In genomic region chr4:66017671-66018070, GRCh38 we compare ENCODE assay signal across 19 cellular contexts.
"Had no signal": no experiment of that assay in that cellular context is flagged by ENCODE, and none has a peak within 500 bp of the region (broad histone marks: within the 10 kb centered on the region; RNA-seq: fewer than 3 reads in every experiment).

No MANE protein-coding gene starts in this region.

- DNase-seq: activated B cell treated with CpG ODN at 0.5 μM for 24 hours; activated CD4-positive, alpha-beta memory T cell treated with anti-CD3 and anti-CD28 coated beads, Interleukin-2, amount 10 ng/mL, durations not matched to agents 7 days and 5 days; activated CD4-positive, alpha-beta T cell treated with anti-CD3 and anti-CD28 coated beads, Interleukin-2, amount 10 ng/mL, durations not matched to agents 7 days and 5 days; activated gamma-delta T cell; activated naive CD4-positive, alpha-beta T cell treated with anti-CD3 and anti-CD28 coated beads for 36 hours; activated T-cell treated with anti-CD3 and anti-CD28 coated beads for 4 hours; activated T-cell treated with anti-CD3 and anti-CD28 coated beads, Interleukin-2, amount 50 U/mL, for 48 hours; anterior cingulate cortex; MG63; MV-4-11; NCI-H1092 treated with DMSO at 0.1 percent for 48 hours; NCI-H1417 treated with DMSO at 0.1 percent for 48 hours; NCI-H1694 treated with DMSO at 0.1 percent for 48 hours; NCI-H2029 treated with DMSO at 0.1 percent for 48 hours; NCI-H446; NCI-H524; PC-3; SHP77 treated with DMSO at 0.1 percent for 48 hours had no signal

- ATAC-seq: activated T-helper 17 cell treated with anti-CD3 and anti-CD28 coated beads, Interleukin-2, amount 50 U/mL, for 72 hours; PC-3 had no signal
